In the genomic region with DNA sequence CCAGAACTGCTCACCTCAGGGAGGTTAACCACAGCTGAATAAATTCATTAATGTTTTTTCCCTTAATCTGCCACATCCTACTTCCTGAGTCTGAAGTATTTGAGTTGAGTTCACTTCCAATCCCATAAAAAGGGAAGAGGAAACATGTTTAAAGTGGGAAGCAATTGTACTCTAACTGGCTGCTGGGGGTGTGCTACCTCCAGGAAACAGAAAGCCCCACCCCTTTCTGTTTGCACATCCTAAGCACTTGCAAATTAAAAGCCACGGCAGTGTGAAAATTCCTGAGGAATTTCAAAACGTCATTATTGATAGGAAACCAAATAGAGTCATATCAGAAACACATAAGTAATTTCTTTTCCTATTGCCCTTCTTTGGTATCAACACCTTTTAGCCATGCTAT, we compare ENCODE assay signal across 19 cellular contexts.
DNase-seq lines count a peak whose midpoint lies in the region; ATAC-seq, FAIRE-seq and TF ChIP-seq lines count a peak whose summit lies in the region.
"Had no signal": no experiment of that assay in that cellular context is flagged by ENCODE, and none has a peak within 500 bp of the region (broad histone marks: within the 10 kb centered on the region; RNA-seq: fewer than 3 reads in every experiment).

No MANE protein-coding gene starts in this region.

- intact Hi-C loops in heart right ventricle (cut with DNase I) (no loop called here), Right ventricle myocardium inferior (cut with DNase I) (no loop called here), PC-3 (cut with micrococcal nuclease) (no loop called here)

- H3K4me3 ChIP-seq in heart right ventricle (no peak overlapping the region), PC-3 (ENCODE audit: low read length) (no peak overlapping the region), small intestine (ENCODE audit: low read depth in 1 of 2, low read length in 2 of 2) (no peak overlapping the region)
- H3K4me3 ChIP-seq: BLaER1 treated with 17β-estradiol and CSF1 and Interleukin-3, amounts not matched to agents 10 nM and 100 nM had no signal

- H3K4me1 ChIP-seq in heart right ventricle = peaks cover 0 to 6% (median 0%) of the 10 kb centered on the region in 9 donors
- H3K4me1 ChIP-seq in PC-3 (ENCODE audit: insufficient read depth, low read length) = no peaks in the 10 kb centered on the region
- no peaks in the 10 kb centered on the region for H3K4me1 ChIP-seq in small intestine (ENCODE audit: control insufficient read depth in 2 of 2, insufficient read depth in 1 of 2, low read depth in 1 of 2, low read length in 1 of 2)

- no peaks in the 10 kb centered on the region for H3K9me2 ChIP-seq in PC-3 (replicated peaks; ENCODE audit: low read length)

- H3F3A ChIP-seq in PC-3 (ENCODE audit: low read length, unreplicated experiment) = no peaks in the 10 kb centered on the region

- H3K9ac ChIP-seq in PC-3 (ENCODE audit: low read length) = no peak overlapping the region
- H3K9ac ChIP-seq: BLaER1 treated with 17β-estradiol and CSF1 and Interleukin-3, amounts not matched to agents 10 nM and 100 nM had no signal

- ATAC-seq in heart right ventricle (peak in 5 of 8 donors; percentile 37 to 80 (median 49)), Right ventricle myocardium inferior (no peak), PC-3 (peak; percentile 29; the same call in 1 of the 2 replicates)

- H3K27me3 ChIP-seq in heart right ventricle = no peaks in the 10 kb centered on the region
- H3K27me3 ChIP-seq in PC-3 (ENCODE audit: low read length) = no peaks in the 10 kb centered on the region
- no peaks in the 10 kb centered on the region for H3K27me3 ChIP-seq in small intestine (ENCODE audit: control insufficient read depth in 2 of 2, insufficient read depth in 2 of 2, low read length in 2 of 2)
- H3K27me3 ChIP-seq: BLaER1 treated with 17β-estradiol and CSF1 and Interleukin-3, amounts not matched to agents 10 nM and 100 nM had no signal

- BruUV-seq in PC-3 (replicated peaks; lab: Mats Ljungman, UMichigan) = no TSS peak

- H3K9me3 ChIP-seq in heart right ventricle = peaks cover 0 to 8% (median 0%) of the 10 kb centered on the region in 11 donors
- H3K9me3 ChIP-seq in PC-3 (ENCODE audit: low read length) = no peaks in the 10 kb centered on the region
- no peaks in the 10 kb centered on the region for H3K9me3 ChIP-seq in small intestine (ENCODE audit: control insufficient read depth, low read depth)
- H3K9me3 ChIP-seq: BLaER1 treated with 17β-estradiol and CSF1 and Interleukin-3, amounts not matched to agents 10 nM and 100 nM had no signal

- H3K36me3 ChIP-seq in heart right ventricle = no peaks in the 10 kb centered on the region
- no peaks in the 10 kb centered on the region for H3K36me3 ChIP-seq in PC-3 (ENCODE audit: low read depth, low read length)
- no peaks in the 10 kb centered on the region for H3K36me3 ChIP-seq in small intestine (ENCODE audit: control insufficient read depth in 2 of 2, insufficient read depth in 2 of 2, low read length in 2 of 2)
- H3K36me3 ChIP-seq: BLaER1 treated with 17β-estradiol and CSF1 and Interleukin-3, amounts not matched to agents 10 nM and 100 nM had no signal

- no peak overlapping the region for H2AFZ ChIP-seq in PC-3 (ENCODE audit: low read length)

- no peak overlapping the region for H3K4me2 ChIP-seq in PC-3 (ENCODE audit: low read length)

- POLR2A ChIA-PET in PC-3 (lab: Charles Lee; ENCODE audit: unreplicated experiment) = no interaction called here

- H4K20me1 ChIP-seq in PC-3 (ENCODE audit: low read length) = no peaks in the 10 kb centered on the region
- H4K20me1 ChIP-seq: BLaER1 treated with 17β-estradiol and CSF1 and Interleukin-3, amounts not matched to agents 10 nM and 100 nM had no signal

- CTCF ChIA-PET in PC-3 (lab: Charles Lee) = no interaction called here

- no peak for FAIRE-seq in small intestine (lab: Jason Lieb, UNC)
- FAIRE-seq: G401.6, GM12891 had no signal

- H3K79me2 ChIP-seq in PC-3 (ENCODE audit: low read length) = no peaks in the 10 kb centered on the region

- TF ChIP-seq CTCF in heart right ventricle (IDR thresholded peaks at IDR 0.05) (no peak), PC-3 (conservative IDR thresholded peaks at IDR 0.05; ENCODE audit: low read depth, low read length) (no peak)

- no peak for DNase-seq in heart right ventricle
- DNase-seq in Right ventricle myocardium inferior (ENCODE audit: missing footprints) = no peak
- DNase-seq in PC-3 = peak; percentile 2
- peak; percentile 59 for DNase-seq in dermis blood vessel endothelial cell
- no peak for DNase-seq in small intestine
- no peak for DNase-seq in activated CD4-positive, alpha-beta T cell treated with anti-CD3 and anti-CD28 coated beads, Interleukin-2, amount 50 U/mL, for 48 hours
- no peak for DNase-seq in OCI-M2 (lab: John Stamatoyannopoulos, UW; ENCODE audit: unreplicated experiment)
- no peak for DNase-seq in activated naive CD4-positive, alpha-beta T cell (lab: John Stamatoyannopoulos, UW)
- DNase-seq: ACHN; CD4-positive, alpha-beta T cell; DMS79; GOT3; H9; HFFc6 had no signal

- H3K27ac ChIP-seq in heart right ventricle (peak overlapping the region in 1 of 10 donors; percentile 23), PC-3 (ENCODE audit: low read length) (no peak overlapping the region), small intestine (ENCODE audit: low read depth in 1 of 2, low read length in 1 of 2) (no peak overlapping the region)
- H3K27ac ChIP-seq: 22Rv1; BLaER1 treated with 17β-estradiol and CSF1 and Interleukin-3, amounts not matched to agents 10 nM and 100 nM; HL-60 had no signal

- WGBS in heart right ventricle, 2 donors = 1% methylated on average over 2 of the region's 2 CpGs
- WGBS in small intestine, 3 donors = 6 to 10% (median 8%) methylated on average over 2 of the region's 2 CpGs

Comparison
In these comparisons a context has a peak if more than half of its experiments do, and no peak if none do; other contexts are left out.
1. DNase-seq: peak in PC-3 (single experiment) and dermis blood vessel endothelial cell (single experiment); none in heart right ventricle (0 of 2), Right ventricle myocardium inferior (single experiment), small intestine (single experiment), activated CD4-positive, alpha-beta T cell treated with anti-CD3 and anti-CD28 coated beads, Interleukin-2, amount 50 U/mL, for 48 hours (0 of 2), OCI-M2 (single experiment) and activated naive CD4-positive, alpha-beta T cell (0 of 4).